Comparison of ENCODE assay signal across 19 cellular contexts in genomic region chr1:47469910-47470309, GRCh38. TPM values are rescaled to one million over a fixed set of nuclear protein-coding genes. Genes with fewer than 3 reads are reported as not detected.
DNase-seq lines count a peak whose midpoint lies in the region; ATAC-seq and TF ChIP-seq lines count a peak whose summit lies in the region.
"Had no signal": no experiment of that assay in that cellular context is flagged by ENCODE, and none has a peak within 500 bp of the region (broad histone marks: within the 10 kb centered on the region; RNA-seq: fewer than 3 reads in every experiment).

No MANE protein-coding gene starts in this region.

- no peak for TF ChIP-seq RAD21 in IMR-90 (IDR thresholded peaks at IDR 0.05; ENCODE audit: low read length)

- H3K36me3 ChIP-seq in IMR-90 (ENCODE audit: control insufficient read depth, insufficient read depth, low read length), result no peaks in the 10 kb centered on the region
- no peaks in the 10 kb centered on the region for H3K36me3 ChIP-seq in neuronal stem cell (replicated peaks in 1 of 2; ENCODE audit: control insufficient read depth in 2 of 2, insufficient read depth in 2 of 2, low read length in 2 of 2)

- H3K4me1 ChIP-seq in IMR-90 (ENCODE audit: control insufficient read depth, insufficient read depth, low read length), result no peaks in the 10 kb centered on the region
- H3K4me1 ChIP-seq in neuronal stem cell (ENCODE audit: control insufficient read depth in 2 of 2, insufficient read depth in 1 of 2, low read depth in 1 of 2, low read length in 2 of 2), result no peaks in the 10 kb centered on the region

- H2BK12ac ChIP-seq in neuronal stem cell (ENCODE audit: low read length), result no peak overlapping the region

- H2BK5ac ChIP-seq in IMR-90 (ENCODE audit: low read depth, low read length, poor library complexity, severe bottlenecking) (no peak overlapping the region), neuronal stem cell (ENCODE audit: low read length) (no peak overlapping the region)

- peaks cover 27% of the 10 kb centered on the region for H3K27me3 Mint-ChIP-seq in type B pancreatic cell

- H3K9me3 Mint-ChIP-seq in type B pancreatic cell, result no peaks in the 10 kb centered on the region

- no peak overlapping the region for H2BK20ac ChIP-seq in IMR-90 (ENCODE audit: low read depth, low read length)

- H3K9ac ChIP-seq in IMR-90 (ENCODE audit: low read depth, low read length) (no peak overlapping the region), neuronal stem cell (ENCODE audit: low read depth, low read length, poor library complexity) (no peak overlapping the region)

- H3K14ac ChIP-seq in IMR-90 (replicated peaks; ENCODE audit: low read depth, low read length) (no peak overlapping the region), neuronal stem cell (ENCODE audit: low read length) (no peak overlapping the region)

- H3K4me2 ChIP-seq in IMR-90 (ENCODE audit: low read depth, low read length) (no peak overlapping the region), neuronal stem cell (ENCODE audit: insufficient read depth, low read length, poor library complexity, severe bottlenecking) (no peak overlapping the region)

- ATAC-seq in IMR-90 (ENCODE audit: low read depth), result no peak
- no peak for ATAC-seq in Right ventricle myocardium superior (ENCODE audit: poor library complexity)

- H2BK15ac ChIP-seq in IMR-90 (ENCODE audit: low read depth, low read length) (no peak overlapping the region), neuronal stem cell (ENCODE audit: low read length) (no peak overlapping the region)

- POLR2A ChIA-PET in IMR-90 (lab: Charles Lee; ENCODE audit: unreplicated experiment), result no interaction called here

- no peaks in the 10 kb centered on the region for H3K9me1 ChIP-seq in IMR-90 (ENCODE audit: insufficient read depth, low read length)

- no peaks in the 10 kb centered on the region for H3K9me3 ChIP-seq in IMR-90 (ENCODE audit: control insufficient read depth, insufficient read depth, low read length)
- H3K9me3 ChIP-seq in neuronal stem cell (replicated peaks in 1 of 2; ENCODE audit: control insufficient read depth in 2 of 2, insufficient read depth in 1 of 2, low read depth in 1 of 2, low read length in 2 of 2), result no peaks in the 10 kb centered on the region

- in situ Hi-C loops in IMR-90 (cut with MboI; ENCODE audit: low sequenced_read_pairs), result no loop called here

- H3K18ac ChIP-seq in IMR-90 (ENCODE audit: low read depth, low read length), result no peak overlapping the region
- H3K18ac ChIP-seq in neuronal stem cell (ENCODE audit: low read length), result no peak overlapping the region

- H4K8ac ChIP-seq in IMR-90 (ENCODE audit: low read depth in 2 of 2, low read length in 2 of 2), result no peak overlapping the region
- H4K8ac ChIP-seq in neuronal stem cell (ENCODE audit: low read depth, low read length), result no peak overlapping the region

- H3K27me3 ChIP-seq in IMR-90 (ENCODE audit: control insufficient read depth, insufficient read depth, low read length), result peaks cover 2% of the 10 kb centered on the region; the same call in 1 of the 2 replicates
- peaks cover 0 to 6% (median 0%) of the 10 kb centered on the region in 3 experiments for H3K27me3 ChIP-seq in neuronal stem cell (ENCODE audit: control insufficient read depth in 3 of 3, insufficient read depth in 3 of 3, low read depth in 1 of 3, low read length in 3 of 3)

- no peak overlapping the region for H4K5ac ChIP-seq in IMR-90 (ENCODE audit: low read depth, low read length)

- TF ChIP-seq CTCF in GM12865 (IDR thresholded peaks at IDR 0.05; ENCODE audit: insufficient read depth, low read depth, low read length, missing control alignments) (peak; percentile 17), IMR-90 (conservative IDR thresholded peaks at IDR 0.05; ENCODE audit: low read depth, low read length) (no peak), type B pancreatic cell (conservative IDR thresholded peaks at IDR 0.05) (no peak)

- no peaks in the 10 kb centered on the region for H4K20me1 ChIP-seq in IMR-90 (ENCODE audit: insufficient read depth, low read length)

- intact Hi-C loops in IMR-90 (cut with micrococcal nuclease), result no loop called here
- intact Hi-C loops in Right ventricle myocardium superior (cut with DNase I), result no loop called here

- H3K79me1 ChIP-seq in IMR-90 (ENCODE audit: low read depth in 1 of 2, low read length in 2 of 2), result no peaks in the 10 kb centered on the region
- H3K79me1 ChIP-seq in neuronal stem cell (ENCODE audit: low read depth, low read length), result no peaks in the 10 kb centered on the region

- H2AK9ac ChIP-seq in IMR-90 (replicated peaks; ENCODE audit: low read depth, low read length, poor library complexity), result peak overlapping the region; percentile 25

- H2AFZ ChIP-seq in IMR-90 (replicated peaks; ENCODE audit: low read length, poor library complexity) (no peak overlapping the region), neuronal stem cell (ENCODE audit: low read length) (no peak overlapping the region)

- no peak overlapping the region for H3K4me3 Mint-ChIP-seq in type B pancreatic cell

- no peak overlapping the region for H2AK5ac ChIP-seq in IMR-90 (ENCODE audit: low read depth, low read length)
- peak overlapping the region; percentile 40 for H2AK5ac ChIP-seq in neuronal stem cell (ENCODE audit: low read depth, low read length)

- 60% methylated on average over 5 of the region's 7 CpGs; no CpG with 5 or more reads in 1 of the 2 experiments for WGBS in IMR-90 (ENCODE audit: extremely low coverage in 2 of 2, insufficient read length in 1 of 2), 2 experiments
- WGBS in neuronal stem cell (ENCODE audit: extremely low coverage in 2 of 2, insufficient read length in 2 of 2, insufficient replicate concordance in 1 of 2), 2 donors, result no CpG with 5 or more reads among the region's 7 CpGs

- H3K23ac ChIP-seq in IMR-90 (ENCODE audit: low read depth, low read length) (no peak overlapping the region), neuronal stem cell (ENCODE audit: low read depth, low read length, poor library complexity) (peak overlapping the region; percentile 50)

- peaks cover 17% of the 10 kb centered on the region for H3K4me1 Mint-ChIP-seq in type B pancreatic cell (ENCODE audit: unreplicated experiment)

- H3K27ac Mint-ChIP-seq in type B pancreatic cell, result no peak overlapping the region

- no peaks in the 10 kb centered on the region for H3K36me3 Mint-ChIP-seq in type B pancreatic cell

- no peak for TF ChIP-seq POLR2A in IMR-90 (IDR thresholded peaks at IDR 0.05; ENCODE audit: low read depth, low read length)

- H4K91ac ChIP-seq in IMR-90 (ENCODE audit: insufficient read depth, low read depth, low read length), result no peak overlapping the region
- H4K91ac ChIP-seq in neuronal stem cell (ENCODE audit: low read depth, low read length, poor library complexity), result no peak overlapping the region

- H2BK120ac ChIP-seq in IMR-90 (ENCODE audit: low read depth, low read length) (no peak overlapping the region), neuronal stem cell (ENCODE audit: low read depth, low read length) (no peak overlapping the region)

- DNase-seq in GM12865 (ENCODE audit: low read depth) (no peak), IMR-90 (no peak), UCSD-AML1 (lab: John Stamatoyannopoulos, UW; ENCODE audit: unreplicated experiment) (peak; percentile 27), neuronal stem cell (ENCODE audit: low spot score) (no peak), NCI-H226 (no peak), Right ventricle myocardium superior (no peak), type B pancreatic cell (ENCODE audit: extremely low spot score, unreplicated experiment) (no peak)
- DNase-seq: ACHN, DMS79 treated with DMSO at 0.1 percent for 48 hours, GOT3, KG1, NCI-H1436, NCI-H1930, NCI-H526 treated with DMSO at 0.1 percent for 48 hours, SIG-M5 had no signal

- H3K4ac ChIP-seq in IMR-90 (ENCODE audit: low read depth, low read length), result no peak overlapping the region
- H3K4ac ChIP-seq in neuronal stem cell (ENCODE audit: low read length), result no peak overlapping the region

- dilution Hi-C loops in IMR-90 (cut with HindIII; ENCODE audit: low sequenced_read_pairs, unreplicated experiment), result no loop called here

- CTCF ChIA-PET in IMR-90 (lab: Yijun Ruan, JAX), result no interaction called here

- BruUV-seq in IMR-90 (replicated peaks; lab: Mats Ljungman, UMichigan), result no TSS peak

- no peak overlapping the region for H3K56ac ChIP-seq in IMR-90 (ENCODE audit: extremely low read depth, insufficient read depth, low read length)

- H3K4me3 ChIP-seq in GM12865 (ENCODE audit: low read depth, low read length) (no peak overlapping the region), IMR-90 (ENCODE audit: insufficient read depth, low read depth, low read length) (no peak overlapping the region), neuronal stem cell (ENCODE audit: low read length in 2 of 2) (peak overlapping the region in 1 of 2 donors; percentile 14)

- H3K27ac ChIP-seq in IMR-90 (ENCODE audit: insufficient read depth, low read length) (no peak overlapping the region), neuronal stem cell (replicated peaks; ENCODE audit: low read length) (no peak overlapping the region)
- H3K27ac ChIP-seq: C4-2B had no signal

TF ChIP-seq in IMR-90, 13 proteins besides CTCF, POLR2A, EP300 and RAD21 (continues in another document):
- TF ChIP-seq SMC3 (IDR thresholded peaks at IDR 0.05; ENCODE audit: low read depth, low read length) (no peak), MAZ (IDR thresholded peaks at IDR 0.05; ENCODE audit: borderline replicate concordance, low read depth, low read length) (no peak), MXI1 (IDR thresholded peaks at IDR 0.05; ENCODE audit: borderline replicate concordance, low read depth, low read length) (no peak), MAFK (IDR thresholded peaks at IDR 0.05; ENCODE audit: low read depth, low read length) (no peak), BHLHE40 (IDR thresholded peaks at IDR 0.05; ENCODE audit: low read depth, low read length) (no peak), FOS (IDR thresholded peaks at IDR 0.05; ENCODE audit: low read depth, low read length) (no peak), CEBPB (IDR thresholded peaks at IDR 0.05; ENCODE audit: low read depth, low read length) (no peak), RCOR1 (IDR thresholded peaks at IDR 0.05; ENCODE audit: insufficient replicate concordance, low read length) (no peak)

RNA-seq across cellular contexts. Expression of gene FOXD2, which starts 32.1 kb away (rescaled TPM):
- under 0.01 TPM in 2 replicates for total RNA-seq in IMR-90 (2012; rRNA removed)
- 0.03 and 0.04 TPM in 2 replicates for polyA plus RNA-seq in IMR-90 (2012; rRNA removed)
- 0.03 and 0.10 TPM in 2 replicates for polyA plus RNA-seq in IMR-90 (2012; cell fraction: cytosol; rRNA removed)
- polyA plus RNA-seq in IMR-90 (2012; cell fraction: nucleus; rRNA removed; ENCODE audit: low replicate concordance), result 0.10 and 0.17 TPM in 2 replicates
- not detected for polyA plus RNA-seq in neuronal stem cell (2013, experiment 1 of 2)
- under 0.01 TPM for polyA plus RNA-seq in neuronal stem cell (2013, experiment 2 of 2)
- total RNA-seq in Right ventricle myocardium superior, result not detected
- 0.64 and 4.9 TPM in 2 replicates for total RNA-seq in type B pancreatic cell (ENCODE audit: low replicate concordance)

RNA-seq across cellular contexts. Expression of gene FOXE3, which starts 53.8 kb away (rescaled TPM):
- total RNA-seq in IMR-90 (2012; rRNA removed) (not detected in 2 replicates), Right ventricle myocardium superior (not detected), type B pancreatic cell (ENCODE audit: low replicate concordance) (0.14 TPM in 1 of 2 replicates, not detected in the other)
- 0.12 TPM in 1 of 2 replicates, not detected in the other for polyA plus RNA-seq in IMR-90 (2012; rRNA removed)
- 0.03 and 0.13 TPM in 2 replicates for polyA plus RNA-seq in IMR-90 (2012; cell fraction: cytosol; rRNA removed)
- 0.03 and 0.18 TPM in 2 replicates for polyA plus RNA-seq in IMR-90 (2012; cell fraction: nucleus; rRNA removed; ENCODE audit: low replicate concordance)
- polyA plus RNA-seq in neuronal stem cell (2013, experiment 1 of 2), result 0.20 TPM
- 0.15 TPM for polyA plus RNA-seq in neuronal stem cell (2013, experiment 2 of 2)
- total RNA-seq: OCI-LY7; RPMI7951; T-helper 1 cell treated with Interleukin-12 subunit alpha and Interleukin-12 subunit beta and Interleukin-4 antibody, amounts not matched to agents 30 ng/mL and 1 ng/mL, for 36 hours had no signal
